Comparison of ENCODE assay signal across 16 cellular contexts in genomic region chr10:29443745-29444523, GRCh38.
A peak's percentile ranks its signal among the peaks of the same experiment; 100 is the strongest.
DNase-seq lines count a peak whose midpoint lies in the region; ATAC-seq, FAIRE-seq and TF ChIP-seq lines count a peak whose summit lies in the region.
"Had no signal": no experiment of that assay in that cellular context is flagged by ENCODE, and none has a peak within 500 bp of the region (broad histone marks: within the 10 kb centered on the region; RNA-seq: fewer than 3 reads in every experiment).

No MANE protein-coding gene starts in this region.

- H3K4me3 ChIP-seq in A549 = no peak overlapping the region
- H3K4me3 ChIP-seq: BLaER1, sigmoid colon, stomach had no signal

- H3K27ac Mint-ChIP-seq in H9 = peak overlapping the region in 2 of 3 experiments; percentile 45 to 50; a peak in 2 of 7 replicates
- H3K27ac Mint-ChIP-seq: activated CD4-positive, alpha-beta T cell treated with anti-CD3 and anti-CD28 coated beads, Interleukin-2, amount 10 ng/mL, durations not matched to agents 24 days and 14 days; activated T-helper 2 cell treated with anti-CD3 and anti-CD28 coated beads, Interferon-gamma antibody, Interleukin-2, Interleukin-4, amounts not matched to agents 10 μg/mL and 5 μg/mL and 100 μg/mL, durations not matched to agents 14 hours and 24 hours and 36 hours; nephron progenitor cell; T-cell had no signal

- WGBS in A549 (ENCODE audit: missing lambda C conversion rate) = 90% methylated on average over 5 of the region's 5 CpGs
- no CpG with 5 or more reads among the region's 5 CpGs for WGBS in H9 (ENCODE audit: extremely low coverage, insufficient read length, low lambda C conversion rate)

- no peak overlapping the region for H3T11ph ChIP-seq in H9 (ENCODE audit: low read length)

- H2AFZ ChIP-seq in H9 (ENCODE audit: low read length) = peak overlapping the region; percentile 45

- H3K79me1 ChIP-seq in H9 (ENCODE audit: insufficient read depth, low read depth, low read length, poor library complexity, severe bottlenecking) = no peaks in the 10 kb centered on the region

- H3K18ac ChIP-seq in H9 (ENCODE audit: insufficient read length, low read depth, low read length) = no peak overlapping the region

- peaks cover 6 to 8% of the 10 kb centered on the region in 2 experiments for H3K9me3 Mint-ChIP-seq in H9

- H3K4me3 Mint-ChIP-seq in H9 = no peak overlapping the region
- H3K4me3 Mint-ChIP-seq: activated CD4-positive, alpha-beta T cell treated with anti-CD3 and anti-CD28 coated beads, Interleukin-2, amount 10 ng/mL, durations not matched to agents 24 days and 14 days; nephron progenitor cell; T-cell had no signal

- intact Hi-C loops in posterior cingulate gyrus (cut with DNase I) = no loop called here

- H3K27me3 ChIP-seq in H9 (ENCODE audit: insufficient read depth, low read length) = no peaks in the 10 kb centered on the region
- H3K27me3 ChIP-seq: BLaER1, sigmoid colon, stomach had no signal

- no peak for TF ChIP-seq RAD21 in A549 (conservative IDR thresholded peaks at IDR 0.05 in 1 of 2, IDR thresholded peaks at IDR 0.05 in 1 of 2)

- H2BK15ac ChIP-seq in H9 (ENCODE audit: low read depth, low read length) = no peak overlapping the region

- no peak for FAIRE-seq in A549 (lab: Jason Lieb, UNC)

- H3K4me2 ChIP-seq in A549 = no peak overlapping the region
- no peak overlapping the region for H3K4me2 ChIP-seq in H9 (ENCODE audit: insufficient read depth, insufficient read length, low read length)
- H3K4me2 ChIP-seq: BLaER1 had no signal

- H2BK20ac ChIP-seq in H9 (ENCODE audit: low read depth, low read length, poor library complexity, severe bottlenecking) = no peak overlapping the region

- no peaks in the 10 kb centered on the region for H3K27me3 Mint-ChIP-seq in H9 (ENCODE audit: low read depth)
- H3K27me3 Mint-ChIP-seq: activated CD4-positive, alpha-beta T cell treated with anti-CD3 and anti-CD28 coated beads, Interleukin-2, amount 10 ng/mL, durations not matched to agents 24 days and 14 days; T-cell had no signal

- H3K4me1 ChIP-seq in A549 = peaks cover 8% of the 10 kb centered on the region; the same call in 1 of the 3 replicates
- H3K4me1 ChIP-seq in H9 (ENCODE audit: insufficient read depth, low read length) = no peaks in the 10 kb centered on the region

- H3K27ac ChIP-seq in A549 (no peak overlapping the region), H9 (ENCODE audit: insufficient read length, low read depth, low read length) (no peak overlapping the region), epithelial cell of prostate (peak overlapping the region; percentile 20)
- H3K27ac ChIP-seq: BLaER1, sigmoid colon, stomach had no signal

- H3K36me3 Mint-ChIP-seq in H9 (ENCODE audit: insufficient read depth in 1 of 3, low read depth in 3 of 3) = peaks cover 2 to 11% (median 2%) of the 10 kb centered on the region in 3 experiments; a peak in 6 of 7 replicates

- no peak overlapping the region for H3K4ac ChIP-seq in H9 (ENCODE audit: low read depth, low read length)

- CTCF ChIA-PET in A549 (lab: Yijun Ruan, JAX) = no interaction called here

- no peaks in the 10 kb centered on the region for H4K20me1 ChIP-seq in H9 (ENCODE audit: control insufficient read depth, insufficient read depth, insufficient read length)
- H4K20me1 ChIP-seq: BLaER1 had no signal

- no peak overlapping the region for H3K23ac ChIP-seq in H9 (ENCODE audit: insufficient read length, low read depth, low read length)

- ATAC-seq in A549 = 0 out of 6 replicates have a peak, but pooled peaks of 1 of the 2 experiments have one; percentile 32
- no peak for ATAC-seq in GM18498 (IDR thresholded peaks at IDR 0.05; ENCODE audit: unreplicated experiment)
- ATAC-seq: T-cell had no signal

- no peak overlapping the region for H3K14ac ChIP-seq in H9 (ENCODE audit: insufficient read depth, low read length)

- no peak for TF ChIP-seq CTCF in A549 (IDR thresholded peaks at IDR 0.05)
- no peak for TF ChIP-seq CTCF in H9 (conservative IDR thresholded peaks at IDR 0.05)

- no peak overlapping the region for H4K91ac ChIP-seq in H9 (ENCODE audit: insufficient read length, low read depth, low read length)

- H3K9me3 ChIP-seq in A549 (no peaks in the 10 kb centered on the region), H9 (ENCODE audit: control insufficient read depth, low read depth, low read length) (peaks cover 1% of the 10 kb centered on the region)

- H3K9ac ChIP-seq in H9 (ENCODE audit: extremely low read depth, insufficient read length, low read length) = no peak overlapping the region
- H3K9ac ChIP-seq: BLaER1 had no signal

- peak in 1 of 2 experiments; percentile 18 for DNase-seq in A549 (ENCODE audit: low read depth in 1 of 2, low spot score in 1 of 2)
- DNase-seq in H9 = peak; percentile 45
- peak; percentile 18 for DNase-seq in RPMI7951 (ENCODE audit: low read depth)
- DNase-seq in epithelial cell of prostate (ENCODE audit: low read depth, low spot score) = no peak
- no peak for DNase-seq in posterior cingulate gyrus
- no peak for DNase-seq in activated CD4-positive, CD25-positive, alpha-beta regulatory T cell treated with anti-CD3 and anti-CD28 coated beads, Interleukin-2, amount 50 U/mL, for 72 hours
- DNase-seq in SKM-1 (lab: John Stamatoyannopoulos, UW; ENCODE audit: unreplicated experiment) = no peak
- DNase-seq: activated CD4-positive, alpha-beta T cell treated with anti-CD3 and anti-CD28 coated beads, Interleukin-2, amount 10 ng/mL, durations not matched to agents 24 days and 14 days; NCI-H2029; nephron progenitor cell; sigmoid colon; stomach; T-cell had no signal

- TF ChIP-seq EP300 in A549 (IDR thresholded peaks at IDR 0.05) = no peak

- no peak overlapping the region for H2BK5ac ChIP-seq in H9 (ENCODE audit: insufficient read length, low read length)

- H2AK5ac ChIP-seq in H9 (ENCODE audit: insufficient read length, low read length) = no peak overlapping the region

- no peaks in the 10 kb centered on the region for H3K79me2 ChIP-seq in H9 (ENCODE audit: insufficient read depth, low read length)

- TF ChIP-seq POLR2A in A549 (IDR thresholded peaks at IDR 0.05; ENCODE audit: low read length) = no peak

- POLR2A ChIA-PET in A549 (lab: Yijun Ruan, JAX) = no interaction called here

- no peak overlapping the region for H2BK12ac ChIP-seq in H9 (ENCODE audit: insufficient read length, low read depth, low read length)

- no peaks in the 10 kb centered on the region for H3K23me2 ChIP-seq in H9 (ENCODE audit: insufficient read length, low read depth, low read length, poor library complexity, severe bottlenecking)

- H4K8ac ChIP-seq in H9 (replicated peaks; ENCODE audit: insufficient read length, low read depth, low read length) = no peak overlapping the region

- H3K4me1 Mint-ChIP-seq in H9 = peaks cover 31 to 35% of the 10 kb centered on the region in 2 experiments
- H3K4me1 Mint-ChIP-seq: nephron progenitor cell had no signal

- H3K56ac ChIP-seq in H9 (ENCODE audit: insufficient read length, low read depth, low read length) = no peak overlapping the region

- no peak overlapping the region for H4K5ac ChIP-seq in H9 (ENCODE audit: insufficient read length, low read depth, low read length)

- no peak overlapping the region for H2BK120ac ChIP-seq in H9 (ENCODE audit: low read depth, low read length, poor library complexity, severe bottlenecking)

TF ChIP-seq in A549, 52 proteins besides CTCF, POLR2A, EP300 and RAD21:
- TF ChIP-seq EHF (CRISPR knock-in tag; IDR thresholded peaks at IDR 0.05) (no peak), CBX8 (IDR thresholded peaks at IDR 0.05) (no peak), MAFK (IDR thresholded peaks at IDR 0.05; ENCODE audit: partially characterized antibody) (no peak), JUNB (IDR thresholded peaks at IDR 0.05) (no peak), USF2 (IDR thresholded peaks at IDR 0.05) (peak; percentile 42)

Comparison
In these comparisons a context has a peak if more than half of its experiments do, and no peak if none do; other contexts are left out.
1. DNase-seq: peak in H9 (single experiment) and RPMI7951 (single experiment); none in epithelial cell of prostate (single experiment), posterior cingulate gyrus (0 of 10), activated CD4-positive, CD25-positive, alpha-beta regulatory T cell treated with anti-CD3 and anti-CD28 coated beads, Interleukin-2, amount 50 U/mL, for 72 hours (single experiment) and SKM-1 (single experiment).